In genomic region chr1:107597290-107597689, GRCh38 we compare ENCODE assay signal across 1 cellular context.
TF ChIP-seq lines count a peak whose summit lies in the region.

No MANE protein-coding gene starts in this region.

TF ChIP-seq in HepG2, 621 proteins besides CTCF, POLR2A, EP300 and RAD21 (continued from another document and continues in another):
- no peak for TF ChIP-seq DMTF1 (CRISPR knock-in tag; IDR thresholded peaks at IDR 0.05)
- no peak for TF ChIP-seq ZNF484 (CRISPR knock-in tag; IDR thresholded peaks at IDR 0.05; ENCODE audit: borderline replicate concordance, low read depth)
- 0 out of 2 replicates have a peak, but pooled peaks have one; percentile 14 for TF ChIP-seq KAT8 (CRISPR knock-in tag; IDR thresholded peaks at IDR 0.05)
- TF ChIP-seq STAG1 (CRISPR knock-in tag; IDR thresholded peaks at IDR 0.05): no peak; the same call in 1 of the 2 replicates
- no peak for TF ChIP-seq BRCA1 (CRISPR knock-in tag; IDR thresholded peaks at IDR 0.05)
- TF ChIP-seq FOXA1 (IDR thresholded peaks at IDR 0.05): no peak
- no peak; the same call in 1 of the 2 replicates for TF ChIP-seq FOXA1 (CRISPR knock-in tag; IDR thresholded peaks at IDR 0.05)
- no peak for TF ChIP-seq ZNF782 (CRISPR knock-in tag; IDR thresholded peaks at IDR 0.05; ENCODE audit: borderline replicate concordance)
- TF ChIP-seq ZFAT (CRISPR knock-in tag; conservative IDR thresholded peaks at IDR 0.05): no peak
- no peak for TF ChIP-seq HNRNPUL1 (IDR thresholded peaks at IDR 0.05; ENCODE audit: low read depth, low read length)
- no peak for TF ChIP-seq ZMYM3 (CRISPR knock-in tag; IDR thresholded peaks at IDR 0.05)
- peak; percentile 81; the same call in 1 of the 2 replicates for TF ChIP-seq SOX5 (CRISPR knock-in tag; IDR thresholded peaks at IDR 0.05; ENCODE audit: borderline replicate concordance)
- TF ChIP-seq NKX3-1 (CRISPR knock-in tag; IDR thresholded peaks at IDR 0.05): no peak
- TF ChIP-seq ZNF331 (CRISPR knock-in tag; IDR thresholded peaks at IDR 0.05): peak; percentile 80; the same call in 1 of the 2 replicates
- no peak for TF ChIP-seq ZNF564 (CRISPR knock-in tag; IDR thresholded peaks at IDR 0.05)
- peak; percentile 24; the same call in 1 of the 2 replicates for TF ChIP-seq THAP11 (CRISPR knock-in tag; IDR thresholded peaks at IDR 0.05)
- TF ChIP-seq SMARCC2 (IDR thresholded peaks at IDR 0.05): no peak
- TF ChIP-seq MYC (CRISPR knock-in tag; IDR thresholded peaks at IDR 0.05; ENCODE audit: borderline replicate concordance): no peak
- no peak for TF ChIP-seq RBM39 (IDR thresholded peaks at IDR 0.05; ENCODE audit: low read depth, low read length, poor library complexity, severe bottlenecking)
- TF ChIP-seq EHMT2 (IDR thresholded peaks at IDR 0.05; ENCODE audit: borderline replicate concordance, low read depth, low read length): peak; percentile 75; the same call in 1 of the 2 replicates
- no peak for TF ChIP-seq BCLAF1 (IDR thresholded peaks at IDR 0.05)
- TF ChIP-seq U2AF1 (optimal IDR thresholded peaks at IDR 0.05; ENCODE audit: low read depth, low read length): no peak
- peak; percentile 86 for TF ChIP-seq SKI (IDR thresholded peaks at IDR 0.05; ENCODE audit: partially characterized antibody)
- peak; percentile 92 for TF ChIP-seq ARID5B (CRISPR knock-in tag; IDR thresholded peaks at IDR 0.05)
- TF ChIP-seq BORCS8-MEF2B (CRISPR knock-in tag; IDR thresholded peaks at IDR 0.05): no peak
- no peak for TF ChIP-seq ZNF512 (CRISPR knock-in tag; IDR thresholded peaks at IDR 0.05)
- TF ChIP-seq ZNF570 (CRISPR knock-in tag; IDR thresholded peaks at IDR 0.05; ENCODE audit: borderline replicate concordance): no peak
- TF ChIP-seq ZNF101 (CRISPR knock-in tag; IDR thresholded peaks at IDR 0.05; ENCODE audit: borderline replicate concordance, low read depth): no peak
- no peak for TF ChIP-seq ZNF660 (CRISPR knock-in tag; IDR thresholded peaks at IDR 0.05; ENCODE audit: borderline replicate concordance, low read depth)
- no peak for TF ChIP-seq ZNF253 (CRISPR knock-in tag; IDR thresholded peaks at IDR 0.05; ENCODE audit: borderline replicate concordance)
- TF ChIP-seq ZNF274 (CRISPR knock-in tag; IDR thresholded peaks at IDR 0.05): no peak
- no peak for TF ChIP-seq SNRNP70 (IDR thresholded peaks at IDR 0.05; ENCODE audit: low read depth, low read length)
- no peak; the same call in 1 of the 2 replicates for TF ChIP-seq ZNF784 (CRISPR knock-in tag; IDR thresholded peaks at IDR 0.05; ENCODE audit: borderline replicate concordance)
- no peak for TF ChIP-seq PHF8 (CRISPR knock-in tag; IDR thresholded peaks at IDR 0.05)
- no peak for TF ChIP-seq MEIS1 (CRISPR knock-in tag; IDR thresholded peaks at IDR 0.05; ENCODE audit: borderline replicate concordance)
- TF ChIP-seq POGK (CRISPR knock-in tag; conservative IDR thresholded peaks at IDR 0.05): 0 out of 2 replicates have a peak, but pooled peaks have one; percentile 32
- no peak for TF ChIP-seq ZNF414 (CRISPR knock-in tag; IDR thresholded peaks at IDR 0.05)
- peak; percentile 49; the same call in 1 of the 2 replicates for TF ChIP-seq SIX1 (CRISPR knock-in tag; IDR thresholded peaks at IDR 0.05; ENCODE audit: borderline replicate concordance)
- TF ChIP-seq CSRNP1 (CRISPR knock-in tag; IDR thresholded peaks at IDR 0.05): no peak
- TF ChIP-seq RFX3 (CRISPR knock-in tag; IDR thresholded peaks at IDR 0.05): no peak
- no peak for TF ChIP-seq BCL3 (CRISPR knock-in tag; IDR thresholded peaks at IDR 0.05)
- no peak for TF ChIP-seq FOSL2 (CRISPR knock-in tag; IDR thresholded peaks at IDR 0.05)
- no peak for TF ChIP-seq DRAP1 (CRISPR knock-in tag; IDR thresholded peaks at IDR 0.05)
- no peak for TF ChIP-seq ZSCAN25 (CRISPR knock-in tag; IDR thresholded peaks at IDR 0.05)
- no peak for TF ChIP-seq ZNF75D (CRISPR knock-in tag; IDR thresholded peaks at IDR 0.05; ENCODE audit: borderline replicate concordance)
- no peak for TF ChIP-seq ZNF282 (IDR thresholded peaks at IDR 0.05; ENCODE audit: partially characterized antibody)
- no peak for TF ChIP-seq NFE2L2 (IDR thresholded peaks at IDR 0.05; ENCODE audit: low read length)
- no peak for TF ChIP-seq ZFP62 (CRISPR knock-in tag; IDR thresholded peaks at IDR 0.05)
- no peak; the same call in 1 of the 2 replicates for TF ChIP-seq TFAP4 (IDR thresholded peaks at IDR 0.05; ENCODE audit: borderline replicate concordance, low read depth)
